ENCODE assay signal across 9 cellular contexts in genomic region chr1:17440827-17441168, GRCh38. TPM values are rescaled to one million over a fixed set of nuclear protein-coding genes. Genes with fewer than 3 reads are reported as not detected.
DNase-seq lines count a peak whose midpoint lies in the region; ATAC-seq, FAIRE-seq and TF ChIP-seq lines count a peak whose summit lies in the region.
"Had no signal": no experiment of that assay in that cellular context is flagged by ENCODE, and none has a peak within 500 bp of the region (broad histone marks: within the 10 kb centered on the region; RNA-seq: fewer than 3 reads in every experiment).

No MANE protein-coding gene starts in this region.

- ATAC-seq in activated T-helper 17 cell treated with anti-CD3 and anti-CD28 coated beads, Interleukin-2, amount 50 U/mL, for 72 hours (replicated peaks) = no peak
- ATAC-seq in GM19455 (IDR thresholded peaks at IDR 0.05; ENCODE audit: unreplicated experiment) = no peak

- no peak overlapping the region for H3K27ac Mint-ChIP-seq in activated T-helper 17 cell treated with anti-CD3 and anti-CD28 coated beads, Interleukin-2, amount 50 U/mL, for 72 hours
- peak overlapping the region in 1 of 6 donors; percentile 53 for H3K27ac Mint-ChIP-seq in immature natural killer cell

- H3K27ac ChIP-seq in ACC112 (ENCODE audit: low read depth, low read length) (peak overlapping the region; percentile 14; the same call in 1 of the 2 replicates), HEK293 (ENCODE audit: extremely low read depth, low read depth, low read length) (peak overlapping the region; percentile 99)

- H3K4me1 ChIP-seq in ACC112 (ENCODE audit: control insufficient read depth, insufficient read depth, low read length, unreplicated experiment) (peaks cover 28% of the 10 kb centered on the region), HEK293 (ENCODE audit: control insufficient read depth, insufficient read depth, low read length) (peaks cover 8% of the 10 kb centered on the region)

- H3K27me3 ChIP-seq in ACC112 (ENCODE audit: insufficient read depth, low read length) = no peaks in the 10 kb centered on the region

- peak overlapping the region; percentile 80 for H3K4me3 ChIP-seq in ACC112 (ENCODE audit: low read depth, low read length)
- no peak overlapping the region for H3K4me3 ChIP-seq in HEK293 (ENCODE audit: low read depth, low read length)

- H2AFZ ChIP-seq in ACC112 (ENCODE audit: low read length, unreplicated experiment) = no peak overlapping the region

- CTCF ChIA-PET in HEK293 (lab: Yijun Ruan, JAX) = interaction anchor here (0.5 to 1.2 kb wide), 4 partner anchors 17 to 80 kb away, joined by 3 to 6 read pairs (median 3); no protein-coding TSS in a partner anchor

- no peak for TF ChIP-seq CTCF in HEK293 (tag by site-specific recombination; IDR thresholded peaks at IDR 0.05)

- H3K4me1 Mint-ChIP-seq in activated T-helper 17 cell treated with anti-CD3 and anti-CD28 coated beads, Interleukin-2, amount 50 U/mL, for 72 hours = no peaks in the 10 kb centered on the region
- peaks cover 23 to 27% of the 10 kb centered on the region in 2 donors for H3K4me1 Mint-ChIP-seq in immature natural killer cell

- H3K9me3 ChIP-seq in HEK293 (ENCODE audit: control insufficient read depth, insufficient read depth, low read depth, low read length) = no peaks in the 10 kb centered on the region

- no peaks in the 10 kb centered on the region for H3K9me3 Mint-ChIP-seq in activated T-helper 17 cell treated with anti-CD3 and anti-CD28 coated beads, Interleukin-2, amount 50 U/mL, for 72 hours
- H3K9me3 Mint-ChIP-seq in immature natural killer cell = peaks cover 0 to 3% (median 0%) of the 10 kb centered on the region in 6 donors

- no peaks in the 10 kb centered on the region for H3K27me3 Mint-ChIP-seq in activated T-helper 17 cell treated with anti-CD3 and anti-CD28 coated beads, Interleukin-2, amount 50 U/mL, for 72 hours
- peaks cover 3 to 28% (median 24%) of the 10 kb centered on the region in 3 donors for H3K27me3 Mint-ChIP-seq in immature natural killer cell (ENCODE audit: low read depth in 3 of 3)

- peak overlapping the region; percentile 88 for H3K4me3 Mint-ChIP-seq in activated T-helper 17 cell treated with anti-CD3 and anti-CD28 coated beads, Interleukin-2, amount 50 U/mL, for 72 hours
- H3K4me3 Mint-ChIP-seq in immature natural killer cell = peak overlapping the region; percentile 63 to 97 (median 77)

- peaks cover 28% of the 10 kb centered on the region for H3K79me2 ChIP-seq in ACC112 (ENCODE audit: control insufficient read depth, insufficient read depth, low read length, unreplicated experiment)

- DNase-seq in immature natural killer cell (no peak), urothelium cell line (ENCODE audit: low spot score) (no peak), ACHN (no peak), HTR-8/SVneo (ENCODE audit: insufficient read length, low spot score) (no peak)
- DNase-seq: cortex of kidney had no signal

- POLR2A ChIA-PET in HEK293 (lab: Yijun Ruan, JAX) = interaction anchor here (0.6 kb wide), 1 partner anchor 517 kb away, joined by 3 read pairs; no protein-coding TSS in a partner anchor

- FAIRE-seq in urothelium cell line (lab: Jason Lieb, UNC) (no peak), HTR-8/SVneo (lab: Jason Lieb, UNC) (no peak)

- H3K36me3 Mint-ChIP-seq in activated T-helper 17 cell treated with anti-CD3 and anti-CD28 coated beads, Interleukin-2, amount 50 U/mL, for 72 hours (ENCODE audit: low read depth) = peaks cover 25% of the 10 kb centered on the region
- no peaks in the 10 kb centered on the region for H3K36me3 Mint-ChIP-seq in immature natural killer cell

- H3K36me3 ChIP-seq in ACC112 (ENCODE audit: insufficient read depth, low read length) (no peaks in the 10 kb centered on the region), HEK293 (ENCODE audit: control insufficient read depth in 2 of 2, insufficient read depth in 1 of 2, low read length in 2 of 2) (peaks cover 4 to 15% of the 10 kb centered on the region in 2 experiments; a peak in 2 of 3 replicates)

- in situ Hi-C loops in ACHN (cut with HindIII; ENCODE audit: low pct_ligation_motif_present, low pct_unique_long_range_greater_than_20kb, low sequenced_read_pairs) = no loop called here

TF ChIP-seq in HEK293, 187 proteins besides CTCF, POLR2A, EP300 and RAD21:
- TF ChIP-seq ATF2 (tag by site-specific recombination; IDR thresholded peaks at IDR 0.05; ENCODE audit: low read depth) (no peak), ZNF335 (tag by site-specific recombination; conservative IDR thresholded peaks at IDR 0.05) (no peak), PRDM1 (tag by site-specific recombination; IDR thresholded peaks at IDR 0.05) (peak; percentile 46; the same call in 1 of the 2 replicates), ZNF776 (tag by site-specific recombination; IDR thresholded peaks at IDR 0.05; ENCODE audit: borderline replicate concordance) (no peak), ZNF658 (tag by site-specific recombination; IDR thresholded peaks at IDR 0.05) (no peak), ZNF670 (tag by site-specific recombination; IDR thresholded peaks at IDR 0.05; ENCODE audit: low read depth) (no peak), ZNF138 (tag by site-specific recombination; IDR thresholded peaks at IDR 0.05; ENCODE audit: borderline replicate concordance) (no peak), ZNF391 (tag by site-specific recombination; IDR thresholded peaks at IDR 0.05; ENCODE audit: borderline replicate concordance, low read depth) (no peak)

RNA-seq across cellular contexts. Expression of gene RCC2, which starts 1.3 kb away (rescaled TPM):
- total RNA-seq in activated T-helper 17 cell treated with anti-CD3 and anti-CD28 coated beads, Interleukin-2, amount 50 U/mL, for 72 hours = 100 to 1,000 TPM in 1 of 2 donors, 10 to 100 TPM in 1; 60.5 to 108 TPM
- polyA plus RNA-seq in immature natural killer cell = 10 to 100 TPM; 22.8 to 35.5 (median 28.1) TPM
